ENCODE assay signal across 17 cellular contexts in the genomic region with DNA sequence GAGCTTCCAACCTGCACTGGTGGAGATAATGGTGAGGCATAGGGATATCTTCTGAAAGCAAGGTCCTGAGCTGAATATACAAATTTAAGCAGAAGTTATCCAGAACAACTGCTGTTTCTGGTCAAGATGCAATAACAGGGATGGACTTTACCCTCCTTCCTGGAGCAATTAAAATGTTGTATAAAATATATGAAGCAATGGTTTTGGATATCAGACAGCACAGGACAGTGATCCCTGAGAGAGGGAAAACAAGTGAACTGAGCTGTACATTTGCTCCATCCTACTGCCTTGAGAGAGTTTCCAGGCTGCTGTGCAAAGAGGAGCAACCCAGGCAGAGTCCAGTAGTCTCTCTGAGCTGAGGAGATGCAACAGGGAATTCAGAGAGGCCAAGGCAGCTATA. TPM values are rescaled to one million over a fixed set of nuclear protein-coding genes. Genes with fewer than 3 reads are reported as not detected.
DNase-seq lines count a peak whose midpoint lies in the region; ATAC-seq and TF ChIP-seq lines count a peak whose summit lies in the region.
"Had no signal": no experiment of that assay in that cellular context is flagged by ENCODE, and none has a peak within 500 bp of the region (broad histone marks: within the 10 kb centered on the region; RNA-seq: fewer than 3 reads in every experiment).

No MANE protein-coding gene starts in this region.

- no peak for ATAC-seq in right cardiac atrium
- ATAC-seq in Right ventricle myocardium inferior: no peak
- ATAC-seq in gastrocnemius medialis: no peak
- no peak for ATAC-seq in HG02798 (IDR thresholded peaks at IDR 0.05; ENCODE audit: poor library complexity, unreplicated experiment)
- no peak for ATAC-seq in HG03095 (IDR thresholded peaks at IDR 0.05; ENCODE audit: unreplicated experiment)
- no peak for ATAC-seq in psoas muscle

- H3K27me3 ChIP-seq in right cardiac atrium (ENCODE audit: control insufficient read depth, insufficient read depth) (no peaks in the 10 kb centered on the region), mucosa of rectum (ENCODE audit: control insufficient read depth in 2 of 2, insufficient read depth in 2 of 2, low read length in 2 of 2) (no peaks in the 10 kb centered on the region), gastrocnemius medialis (no peaks in the 10 kb centered on the region), psoas muscle (ENCODE audit: insufficient read depth in 3 of 3, low read length in 2 of 3) (no peaks in the 10 kb centered on the region)

- no peak overlapping the region for H3K4me3 ChIP-seq in right cardiac atrium (ENCODE audit: low read length)
- H3K4me3 ChIP-seq in mucosa of rectum (ENCODE audit: low read length in 2 of 2): peak overlapping the region in 1 of 2 donors; percentile 12
- no peak overlapping the region for H3K4me3 ChIP-seq in gastrocnemius medialis
- no peak overlapping the region for H3K4me3 ChIP-seq in psoas muscle
- H3K4me3 ChIP-seq: A549, GM23248, HAP-1 had no signal

- H3K36me3 ChIP-seq in mucosa of rectum (ENCODE audit: control insufficient read depth in 2 of 2, insufficient read depth in 2 of 2, low read length in 2 of 2) (no peaks in the 10 kb centered on the region), gastrocnemius medialis (no peaks in the 10 kb centered on the region), psoas muscle (ENCODE audit: insufficient read depth in 1 of 2, low read depth in 1 of 2) (no peaks in the 10 kb centered on the region)
- H3K36me3 ChIP-seq: HAP-1 had no signal

- no peak for TF ChIP-seq POLR2A in gastrocnemius medialis (IDR thresholded peaks at IDR 0.05)

- in situ Hi-C loops in gastrocnemius medialis (cut with MboI; ENCODE audit: low sequenced_read_pairs in 4 of 4): no loop called here

- peak overlapping the region in 1 of 2 donors; percentile 10 for H3K9ac ChIP-seq in mucosa of rectum (ENCODE audit: low read depth in 1 of 2, low read length in 2 of 2)
- H3K9ac ChIP-seq: GM23248 had no signal

- intact Hi-C loops in right cardiac atrium (cut with DNase I) (no loop called here), Right ventricle myocardium inferior (cut with DNase I) (no loop called here), gastrocnemius medialis (cut with DNase I; ENCODE audit: low total_unique reads) (no loop called here), psoas muscle (cut with DNase I) (no loop called here)

- no peaks in the 10 kb centered on the region for H3K9me3 ChIP-seq in right cardiac atrium (ENCODE audit: control insufficient read depth, low read length)
- H3K9me3 ChIP-seq in mucosa of rectum (ENCODE audit: control insufficient read depth in 2 of 2, low read length in 2 of 2): no peaks in the 10 kb centered on the region
- no peaks in the 10 kb centered on the region for H3K9me3 ChIP-seq in gastrocnemius medialis
- no peaks in the 10 kb centered on the region for H3K9me3 ChIP-seq in psoas muscle
- H3K9me3 ChIP-seq: HAP-1 had no signal

- peaks cover 1% of the 10 kb centered on the region for H3K4me1 ChIP-seq in right cardiac atrium (ENCODE audit: control insufficient read depth, insufficient read depth, low read length)
- H3K4me1 ChIP-seq in mucosa of rectum (ENCODE audit: control insufficient read depth in 2 of 2, insufficient read depth in 2 of 2, low read length in 2 of 2): peaks cover 12 to 32% of the 10 kb centered on the region in 2 donors
- H3K4me1 ChIP-seq in gastrocnemius medialis: peaks cover 15 to 25% of the 10 kb centered on the region in 2 donors
- H3K4me1 ChIP-seq in psoas muscle: peaks cover 10% of the 10 kb centered on the region
- H3K4me1 ChIP-seq: Caco-2, HAP-1 had no signal

- DNase-seq in right cardiac atrium (no peak), Right ventricle myocardium inferior (ENCODE audit: missing footprints) (no peak), gastrocnemius medialis (no peak), OCI-M1 (lab: John Stamatoyannopoulos, UW) (no peak), psoas muscle (no peak)
- DNase-seq: AML-193; Caco-2; CD4-positive, alpha-beta T cell; GM23248 had no signal

- TF ChIP-seq CTCF in gastrocnemius medialis (IDR thresholded peaks at IDR 0.05 in 4 of 5, conservative IDR thresholded peaks at IDR 0.05 in 1 of 5) (no peak), psoas muscle (IDR thresholded peaks at IDR 0.05) (no peak)

- H3K27ac ChIP-seq in right cardiac atrium (ENCODE audit: low read length): peak overlapping the region; percentile 45
- peak overlapping the region; percentile 75 to 92 for H3K27ac ChIP-seq in mucosa of rectum (ENCODE audit: low read depth in 2 of 2, low read length in 2 of 2)
- peak overlapping the region; percentile 15 to 92 (median 86) for H3K27ac ChIP-seq in gastrocnemius medialis
- no peak overlapping the region for H3K27ac ChIP-seq in psoas muscle
- H3K27ac ChIP-seq: 22Rv1, A549, C4-2B, GM23248, HL-60 had no signal

RNA-seq across cellular contexts. Expression of gene CTDSP2, which starts 36.0 kb away (rescaled TPM):
- total RNA-seq in right cardiac atrium: 100 to 1,000 TPM in 2 of 4 donors, 10 to 100 TPM in 2; 94.3 to 116 (median 103) TPM
- polyA plus RNA-seq in right cardiac atrium: 41.7 TPM
- 105 TPM for total RNA-seq in Right ventricle myocardium inferior
- 100 to 1,000 TPM in 1 of 4 donors, 10 to 100 TPM in 3; 66.0 to 116 (median 83.4) TPM for total RNA-seq in gastrocnemius medialis
- 10 to 100 TPM; 71.3 to 91.8 (median 80.0) TPM for total RNA-seq in psoas muscle
- polyA plus RNA-seq in psoas muscle: 10 to 100 TPM; 13.9 to 64.7 (median 44.5) TPM

RNA-seq across cellular contexts. Expression of gene ATP23, which starts 58.8 kb away (rescaled TPM):
- total RNA-seq in right cardiac atrium: 10 to 100 TPM in 2 of 4 donors, 1 to 10 TPM in 2; 6.4 to 11.9 (median 8.4) TPM
- polyA plus RNA-seq in right cardiac atrium: 14.3 TPM
- total RNA-seq in Right ventricle myocardium inferior: 8.2 TPM
- 10 to 100 TPM in 2 of 4 donors, 1 to 10 TPM in 2; 7.1 to 26.4 (median 10.7) TPM for total RNA-seq in gastrocnemius medialis
- total RNA-seq in psoas muscle: 10 to 100 TPM in 2 of 4 donors, 1 to 10 TPM in 2; 7.4 to 13.5 (median 9.5) TPM
- polyA plus RNA-seq in psoas muscle: 10 to 100 TPM in 1 of 3 donors, 1 to 10 TPM in 2; 6.3 to 28.8 (median 8.7) TPM
